1 cellular context compared by ENCODE assay signal in the genomic region with DNA sequence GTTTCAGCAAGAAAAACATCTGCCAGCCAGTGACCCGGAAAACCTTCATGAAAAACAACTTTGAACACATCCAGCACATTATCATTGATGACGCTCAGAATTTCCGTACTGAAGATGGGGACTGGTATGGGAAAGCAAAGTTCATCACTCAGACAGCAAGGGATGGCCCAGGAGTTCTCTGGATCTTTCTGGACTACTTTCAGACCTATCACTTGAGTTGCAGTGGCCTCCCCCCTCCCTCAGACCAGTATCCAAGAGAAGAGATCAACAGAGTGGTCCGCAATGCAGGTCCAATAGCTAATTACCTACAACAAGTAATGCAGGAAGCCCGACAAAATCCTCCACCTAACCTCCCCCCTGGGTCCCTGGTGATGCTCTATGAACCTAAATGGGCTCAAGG.
TF ChIP-seq lines count a peak whose summit lies in the region.

No MANE protein-coding gene starts in this region.

TF ChIP-seq in SK-N-SH, 30 proteins besides CTCF, POLR2A, EP300 and RAD21 (continued from another document):
- TF ChIP-seq, protein P1, sequence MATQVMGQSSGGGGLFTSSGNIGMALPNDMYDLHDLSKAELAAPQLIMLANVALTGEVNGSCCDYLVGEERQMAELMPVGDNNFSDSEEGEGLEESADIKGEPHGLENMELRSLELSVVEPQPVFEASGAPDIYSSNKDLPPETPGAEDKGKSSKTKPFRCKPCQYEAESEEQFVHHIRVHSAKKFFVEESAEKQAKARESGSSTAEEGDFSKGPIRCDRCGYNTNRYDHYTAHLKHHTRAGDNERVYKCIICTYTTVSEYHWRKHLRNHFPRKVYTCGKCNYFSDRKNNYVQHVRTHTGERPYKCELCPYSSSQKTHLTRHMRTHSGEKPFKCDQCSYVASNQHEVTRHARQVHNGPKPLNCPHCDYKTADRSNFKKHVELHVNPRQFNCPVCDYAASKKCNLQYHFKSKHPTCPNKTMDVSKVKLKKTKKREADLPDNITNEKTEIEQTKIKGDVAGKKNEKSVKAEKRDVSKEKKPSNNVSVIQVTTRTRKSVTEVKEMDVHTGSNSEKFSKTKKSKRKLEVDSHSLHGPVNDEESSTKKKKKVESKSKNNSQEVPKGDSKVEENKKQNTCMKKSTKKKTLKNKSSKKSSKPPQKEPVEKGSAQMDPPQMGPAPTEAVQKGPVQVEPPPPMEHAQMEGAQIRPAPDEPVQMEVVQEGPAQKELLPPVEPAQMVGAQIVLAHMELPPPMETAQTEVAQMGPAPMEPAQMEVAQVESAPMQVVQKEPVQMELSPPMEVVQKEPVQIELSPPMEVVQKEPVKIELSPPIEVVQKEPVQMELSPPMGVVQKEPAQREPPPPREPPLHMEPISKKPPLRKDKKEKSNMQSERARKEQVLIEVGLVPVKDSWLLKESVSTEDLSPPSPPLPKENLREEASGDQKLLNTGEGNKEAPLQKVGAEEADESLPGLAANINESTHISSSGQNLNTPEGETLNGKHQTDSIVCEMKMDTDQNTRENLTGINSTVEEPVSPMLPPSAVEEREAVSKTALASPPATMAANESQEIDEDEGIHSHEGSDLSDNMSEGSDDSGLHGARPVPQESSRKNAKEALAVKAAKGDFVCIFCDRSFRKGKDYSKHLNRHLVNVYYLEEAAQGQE (IDR thresholded peaks at IDR 0.05; ENCODE audit: low read depth, low read length): no peak
- TF ChIP-seq RXRA (IDR thresholded peaks at IDR 0.05; ENCODE audit: borderline replicate concordance, low read depth) (no peak), FOXM1 (IDR thresholded peaks at IDR 0.05; ENCODE audit: low read depth) (no peak), NRF1 (IDR thresholded peaks at IDR 0.05; ENCODE audit: low read depth, low read length) (no peak), SIN3A (IDR thresholded peaks at IDR 0.05; ENCODE audit: borderline replicate concordance, low read depth, low read length) (no peak), GABPA (IDR thresholded peaks at IDR 0.05; ENCODE audit: low read depth) (no peak)
TF ChIP-seq in SK-N-SH: peak in this region for 0.
